18 cellular contexts compared by ENCODE assay signal in genomic region chr11:122149232-122149631, GRCh38. TPM values are rescaled to one million over a fixed set of nuclear protein-coding genes. Genes with fewer than 3 reads are reported as not detected.
"Had no signal": no experiment of that assay in that cellular context is flagged by ENCODE, and none has a peak within 500 bp of the region (broad histone marks: within the 10 kb centered on the region; RNA-seq: fewer than 3 reads in every experiment).

No MANE protein-coding gene starts in this region.

- H3K4me3 Mint-ChIP-seq: activated CD8-positive, alpha-beta T cell treated with anti-CD3 and anti-CD28 coated beads, Interleukin-2, amount 10 ng/mL, durations not matched to agents 7 days and 5 days; activated naive CD8-positive, alpha-beta T cell; immature natural killer cell; nephron progenitor cell; stimulated activated naive CD8-positive, alpha-beta T cell treated with anti-CD3 and anti-CD28 coated beads, Interleukin-15, amount 100 ng/mL, for 72 hours; WTC11 had no signal

- H3K4me1 ChIP-seq: gastrocnemius medialis, spleen had no signal

- H3K36me3 ChIP-seq: gastrocnemius medialis, heart left ventricle, ovary, spleen had no signal

- H3K9me3 ChIP-seq: gastrocnemius medialis, heart left ventricle, ovary, spleen had no signal

- ATAC-seq: activated CD8-positive, alpha-beta T cell treated with anti-CD3 and anti-CD28 coated beads, Interleukin-2, amount 10 ng/mL, durations not matched to agents 7 days and 5 days; gastrocnemius medialis; heart left ventricle; sciatic nerve; stimulated activated naive CD8-positive, alpha-beta T cell treated with anti-CD3 and anti-CD28 coated beads, Interleukin-15, amount 100 ng/mL, for 72 hours; WTC11 had no signal

- DNase-seq: activated CD4-positive, alpha-beta T cell treated with anti-CD3 and anti-CD28 coated beads for 48 hours; activated CD8-positive, alpha-beta memory T cell treated with anti-CD3 and anti-CD28 coated beads, Interleukin-2, amount 50 U/mL, for 4 hours; activated CD8-positive, alpha-beta T cell treated with anti-CD3 and anti-CD28 coated beads, Interleukin-2, amount 10 ng/mL, durations not matched to agents 7 days and 5 days; activated gamma-delta T cell treated with Interleukin-2 at 50 U/mL for 16 hours; amygdala; cerebellar nuclear complex; effector memory CD4-positive, alpha-beta T cell; gastrocnemius medialis; heart left ventricle; immature natural killer cell; nephron progenitor cell; ovary; spleen; stimulated activated naive CD8-positive, alpha-beta T cell treated with anti-CD3 and anti-CD28 coated beads, Interleukin-15, amount 100 ng/mL, for 72 hours; T-helper 2 cell had no signal

- H3K36me3 Mint-ChIP-seq: activated naive CD8-positive, alpha-beta T cell; immature natural killer cell; WTC11 had no signal

- H3K4me3 ChIP-seq: gastrocnemius medialis, heart left ventricle, ovary, spleen had no signal

- H3K4me1 Mint-ChIP-seq: immature natural killer cell; nephron progenitor cell; stimulated activated naive CD8-positive, alpha-beta T cell treated with anti-CD3 and anti-CD28 coated beads, Interleukin-15, amount 100 ng/mL, for 72 hours had no signal

- H3K9me3 Mint-ChIP-seq: nephron progenitor cell; stimulated activated naive CD8-positive, alpha-beta T cell treated with anti-CD3 and anti-CD28 coated beads, Interleukin-15, amount 100 ng/mL, for 72 hours; WTC11 had no signal

- H3K27ac Mint-ChIP-seq: activated CD8-positive, alpha-beta T cell treated with anti-CD3 and anti-CD28 coated beads, Interleukin-2, amount 10 ng/mL, durations not matched to agents 7 days and 5 days; activated naive CD8-positive, alpha-beta T cell; immature natural killer cell; nephron progenitor cell; stimulated activated naive CD8-positive, alpha-beta T cell treated with anti-CD3 and anti-CD28 coated beads, Interleukin-15, amount 100 ng/mL, for 72 hours; WTC11 had no signal

- H3K27me3 ChIP-seq: gastrocnemius medialis, heart left ventricle, ovary, spleen had no signal

- H3K27ac ChIP-seq: gastrocnemius medialis, ovary, spleen had no signal

RNA-seq across cellular contexts. Expression of gene BLID, which starts 33.2 kb away (rescaled TPM):
- total RNA-seq: activated CD8-positive, alpha-beta T cell treated with anti-CD3 and anti-CD28 coated beads, Interleukin-2, amount 10 ng/mL, durations not matched to agents 7 days and 5 days; heart left ventricle; WTC11 had no signal
